ENCODE assay signal across 1 cellular context in genomic region chr9:37079370-37080164, GRCh38.
TF ChIP-seq lines count a peak whose summit lies in the region.

No MANE protein-coding gene starts in this region.

TF ChIP-seq in GM23338, 12 proteins besides CTCF, POLR2A, EP300 and RAD21:
- TF ChIP-seq REST (IDR thresholded peaks at IDR 0.05; ENCODE audit: unreplicated experiment) (no peak), POLR2AphosphoS5 (IDR thresholded peaks at IDR 0.05; ENCODE audit: low read depth) (peak; percentile 75), ZNF114 (CRISPR knock-in tag; IDR thresholded peaks at IDR 0.05) (no peak), CREB1 (CRISPR knock-in tag; IDR thresholded peaks at IDR 0.05; ENCODE audit: low read depth) (peak; percentile 84), ZNF462 (CRISPR knock-in tag; IDR thresholded peaks at IDR 0.05) (no peak), EZH2phosphoT487 (IDR thresholded peaks at IDR 0.05; ENCODE audit: unreplicated experiment) (no peak)
